In genomic region chr6:162343196-162343901, GRCh38 we compare ENCODE assay signal across 1 cellular context.
TF ChIP-seq lines count a peak whose summit lies in the region.

No MANE protein-coding gene starts in this region.

TF ChIP-seq in GM23338, 12 proteins besides CTCF, POLR2A, EP300 and RAD21 (continued from another document):
- TF ChIP-seq REST (IDR thresholded peaks at IDR 0.05; ENCODE audit: unreplicated experiment) (no peak), CREB1 (CRISPR knock-in tag; IDR thresholded peaks at IDR 0.05; ENCODE audit: low read depth) (no peak), ZNF114 (CRISPR knock-in tag; IDR thresholded peaks at IDR 0.05) (no peak), JUNB (IDR thresholded peaks at IDR 0.05; ENCODE audit: unreplicated experiment) (no peak), STAT1 (IDR thresholded peaks at IDR 0.05; ENCODE audit: unreplicated experiment) (no peak), EZH2 (IDR thresholded peaks at IDR 0.05; ENCODE audit: low read depth, unreplicated experiment) (no peak)
- TF ChIP-seq, protein P1, sequence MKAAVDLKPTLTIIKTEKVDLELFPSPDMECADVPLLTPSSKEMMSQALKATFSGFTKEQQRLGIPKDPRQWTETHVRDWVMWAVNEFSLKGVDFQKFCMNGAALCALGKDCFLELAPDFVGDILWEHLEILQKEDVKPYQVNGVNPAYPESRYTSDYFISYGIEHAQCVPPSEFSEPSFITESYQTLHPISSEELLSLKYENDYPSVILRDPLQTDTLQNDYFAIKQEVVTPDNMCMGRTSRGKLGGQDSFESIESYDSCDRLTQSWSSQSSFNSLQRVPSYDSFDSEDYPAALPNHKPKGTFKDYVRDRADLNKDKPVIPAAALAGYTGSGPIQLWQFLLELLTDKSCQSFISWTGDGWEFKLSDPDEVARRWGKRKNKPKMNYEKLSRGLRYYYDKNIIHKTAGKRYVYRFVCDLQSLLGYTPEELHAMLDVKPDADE (IDR thresholded peaks at IDR 0.05), result no peak
TF ChIP-seq in GM23338: peak in this region for 0.
